ENCODE assay signal across 27 cellular contexts in genomic region chr11:103680861-103681260, GRCh38.
"Had no signal": no experiment of that assay in that cellular context is flagged by ENCODE, and none has a peak within 500 bp of the region (broad histone marks: within the 10 kb centered on the region; RNA-seq: fewer than 3 reads in every experiment).

No MANE protein-coding gene starts in this region.

- FAIRE-seq: bronchial epithelial cell had no signal

- H3K27ac ChIP-seq: KMS-11, Peyer's patch, SJSA1, WERI-Rb-1 had no signal

- H3K27ac Mint-ChIP-seq: activated CD4-positive, alpha-beta memory T cell treated with anti-CD3 and anti-CD28 coated beads, Interleukin-2, amount 10 ng/mL, durations not matched to agents 7 days and 5 days; activated CD4-positive, alpha-beta T cell treated with anti-CD3 and anti-CD28 coated beads for 36 hours; activated naive CD8-positive, alpha-beta T cell treated with anti-CD3 and anti-CD28 coated beads, Interleukin-2, amount 10 ng/mL, durations not matched to agents 7 days and 5 days; activated T-cell treated with anti-CD3 and anti-CD28 coated beads, Interleukin-2, amount 50 U/mL, for 72 hours; activated T-helper 2 cell treated with anti-CD3 and anti-CD28 coated beads, Interferon-gamma antibody, Interleukin-2, Interleukin-4, amounts not matched to agents 10 μg/mL and 5 μg/mL and 100 μg/mL, durations not matched to agents 14 hours and 24 hours and 36 hours; T-helper 17 cell had no signal

- H3K9me3 ChIP-seq: Peyer's patch, SJSA1 had no signal

- H3K4me2 ChIP-seq: KMS-11 had no signal

- H3K4me1 Mint-ChIP-seq: activated CD4-positive, alpha-beta memory T cell treated with anti-CD3 and anti-CD28 coated beads, Interleukin-2, amount 10 ng/mL, durations not matched to agents 7 days and 5 days had no signal

- H3K9me3 Mint-ChIP-seq: activated CD4-positive, alpha-beta memory T cell treated with anti-CD3 and anti-CD28 coated beads, Interleukin-2, amount 10 ng/mL, durations not matched to agents 7 days and 5 days; activated naive CD8-positive, alpha-beta T cell treated with anti-CD3 and anti-CD28 coated beads, Interleukin-2, amount 10 ng/mL, durations not matched to agents 7 days and 5 days; activated T-cell treated with anti-CD3 and anti-CD28 coated beads, Interleukin-2, amount 50 U/mL, for 72 hours; activated T-helper 2 cell treated with anti-CD3 and anti-CD28 coated beads, Interferon-gamma antibody, Interleukin-2, Interleukin-4, amounts not matched to agents 10 μg/mL and 5 μg/mL and 100 μg/mL, durations not matched to agents 14 hours and 24 hours and 36 hours had no signal

- DNase-seq: activated CD4-positive, alpha-beta memory T cell treated with anti-CD3 and anti-CD28 coated beads, Interleukin-2, amount 10 ng/mL, durations not matched to agents 7 days and 5 days; activated CD4-positive, alpha-beta T cell treated with anti-CD3 and anti-CD28 coated beads for 36 hours; activated CD4-positive, alpha-beta T cell treated with anti-CD3 and anti-CD28 coated beads, Interleukin-2, amount 50 U/mL, for 1 hour; activated gamma-delta T cell treated with Interleukin-2 at 50 U/mL for 16 hours; activated naive CD4-positive, alpha-beta T cell treated with anti-CD3 and anti-CD28 coated beads, Interleukin-2, amount 50 U/mL, for 16 hours; activated naive CD8-positive, alpha-beta T cell treated with anti-CD3 and anti-CD28 coated beads, Interleukin-2, amount 10 ng/mL, durations not matched to agents 7 days and 5 days; activated T-cell treated with anti-CD3 and anti-CD28 coated beads for 4 hours; activated T-cell treated with anti-CD3 and anti-CD28 coated beads, Interleukin-2, amount 50 U/mL, for 72 hours; aorta; central memory CD4-positive, alpha-beta T cell; NCI-H1092; NCI-H1417 treated with DMSO at 0.1 percent for 48 hours; NCI-H1694 treated with DMSO at 0.1 percent for 48 hours; NCI-H2029 treated with DMSO at 0.1 percent for 48 hours; NCI-H345; NCI-H510A; NCI-H526 treated with DMSO at 0.1 percent for 48 hours; NCI-H82; Peyer's patch; SHP77; T-helper 17 cell; T-helper 9 cell; WERI-Rb-1 had no signal

- H3K36me3 Mint-ChIP-seq: activated naive CD8-positive, alpha-beta T cell treated with anti-CD3 and anti-CD28 coated beads, Interleukin-2, amount 10 ng/mL, durations not matched to agents 7 days and 5 days had no signal

- H3K9ac ChIP-seq: KMS-11 had no signal

- ATAC-seq: activated CD4-positive, alpha-beta T cell treated with anti-CD3 and anti-CD28 coated beads for 36 hours; activated T-cell treated with anti-CD3 and anti-CD28 coated beads, Interleukin-2, amount 50 U/mL, for 72 hours; T-helper 17 cell had no signal

- H3K4me3 ChIP-seq: Peyer's patch, SJSA1 had no signal

- H3K27me3 ChIP-seq: Peyer's patch, SJSA1 had no signal

- H3K36me3 ChIP-seq: Peyer's patch, SJSA1, WERI-Rb-1 had no signal

- H3K4me3 Mint-ChIP-seq: activated CD4-positive, alpha-beta memory T cell treated with anti-CD3 and anti-CD28 coated beads, Interleukin-2, amount 10 ng/mL, durations not matched to agents 7 days and 5 days; activated CD4-positive, alpha-beta T cell treated with anti-CD3 and anti-CD28 coated beads for 36 hours; activated naive CD8-positive, alpha-beta T cell treated with anti-CD3 and anti-CD28 coated beads, Interleukin-2, amount 10 ng/mL, durations not matched to agents 7 days and 5 days; activated T-cell treated with anti-CD3 and anti-CD28 coated beads, Interleukin-2, amount 50 U/mL, for 72 hours; T-helper 17 cell had no signal

- H3K4me1 ChIP-seq: Peyer's patch, SJSA1 had no signal

- H3K27me3 Mint-ChIP-seq: activated CD4-positive, alpha-beta memory T cell treated with anti-CD3 and anti-CD28 coated beads, Interleukin-2, amount 10 ng/mL, durations not matched to agents 7 days and 5 days; activated CD4-positive, alpha-beta T cell treated with anti-CD3 and anti-CD28 coated beads for 36 hours; activated naive CD8-positive, alpha-beta T cell treated with anti-CD3 and anti-CD28 coated beads, Interleukin-2, amount 10 ng/mL, durations not matched to agents 7 days and 5 days had no signal
